ENCODE assay signal across 28 cellular contexts in the genomic region with DNA sequence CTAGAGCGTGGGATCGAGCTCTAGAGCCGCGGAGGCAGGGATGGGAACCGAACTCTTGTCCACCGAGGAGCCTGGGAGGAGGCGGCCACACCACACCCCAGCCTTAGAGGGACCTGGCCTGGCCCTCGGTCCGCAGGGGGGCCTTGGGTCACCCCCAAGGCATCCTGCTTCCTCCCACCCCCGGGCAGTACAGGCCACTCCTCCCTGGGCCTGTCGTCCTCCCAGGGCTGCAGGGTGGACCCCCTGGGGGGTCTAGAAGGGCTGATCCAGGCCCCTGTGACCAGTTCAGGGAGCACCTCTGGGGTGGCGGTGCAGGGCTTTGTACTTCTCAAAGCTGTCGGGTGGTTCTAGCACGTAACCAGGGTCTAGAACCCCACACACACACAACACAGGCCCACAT.
DNase-seq lines count a peak whose midpoint lies in the region; ATAC-seq and TF ChIP-seq lines count a peak whose summit lies in the region.
"Had no signal": no experiment of that assay in that cellular context is flagged by ENCODE, and none has a peak within 500 bp of the region (broad histone marks: within the 10 kb centered on the region; RNA-seq: fewer than 3 reads in every experiment).

No MANE protein-coding gene starts in this region.

- no peak overlapping the region for H2BK120ac ChIP-seq in neuronal stem cell (ENCODE audit: low read depth, low read length)

- BruUV-seq in Calu3 (replicated peaks; lab: Mats Ljungman, UMichigan) = no TSS peak

- H3K4me3 Mint-ChIP-seq in activated naive CD4-positive, alpha-beta T cell treated with anti-CD3 and anti-CD28 coated beads, Interleukin-2, amount 10 ng/mL, durations not matched to agents 7 days and 5 days = no peak overlapping the region
- H3K4me3 Mint-ChIP-seq in Calu3 (ENCODE audit: low read depth, unreplicated experiment) = no peak overlapping the region
- H3K4me3 Mint-ChIP-seq: B cell; CD14-positive monocyte; CD4-positive, alpha-beta memory T cell; CD4-positive, alpha-beta T cell; CD4-positive, CD25-positive, alpha-beta regulatory T cell; CD8-positive, alpha-beta memory T cell; CD8-positive, alpha-beta T cell had no signal

- intact Hi-C loops in right cardiac atrium (cut with DNase I) (loop anchor here (5.0 to 10.0 kb wide), 3 partner anchors 114 to 256 kb away; partner anchors contain the start of gene P2RX2 (in 1 of the 4)), Right ventricle myocardium inferior (cut with DNase I) (no loop called here), Calu3 (cut with micrococcal nuclease; ENCODE audit: unreplicated experiment) (no loop called here)

- peaks cover 5% of the 10 kb centered on the region for H3K79me1 ChIP-seq in neuronal stem cell (ENCODE audit: low read depth, low read length)

- ATAC-seq in right cardiac atrium = no peak
- ATAC-seq in Right ventricle myocardium inferior = no peak
- ATAC-seq: A549; CD8-positive, alpha-beta T cell had no signal

- peaks cover 3% of the 10 kb centered on the region for H3K4me1 Mint-ChIP-seq in activated naive CD4-positive, alpha-beta T cell treated with anti-CD3 and anti-CD28 coated beads, Interleukin-2, amount 10 ng/mL, durations not matched to agents 7 days and 5 days
- no peaks in the 10 kb centered on the region for H3K4me1 Mint-ChIP-seq in Calu3 (ENCODE audit: low read depth, unreplicated experiment)
- H3K4me1 Mint-ChIP-seq: CD14-positive monocyte had no signal

- no peaks in the 10 kb centered on the region for H3K9me3 ChIP-seq in right cardiac atrium (ENCODE audit: control insufficient read depth, low read length)
- no peaks in the 10 kb centered on the region for H3K9me3 ChIP-seq in HEK293 (ENCODE audit: control insufficient read depth, insufficient read depth, low read depth, low read length)
- H3K9me3 ChIP-seq in neuronal stem cell (replicated peaks in 1 of 2; ENCODE audit: control insufficient read depth in 2 of 2, insufficient read depth in 1 of 2, low read depth in 1 of 2, low read length in 2 of 2) = peaks cover 0 to 2% of the 10 kb centered on the region in 2 donors
- H3K9me3 ChIP-seq: A549; BE2C; BLaER1; BLaER1 treated with 17β-estradiol and CSF1 and Interleukin-3, amounts not matched to agents 10 nM and 100 nM; Caco-2 had no signal

- TF ChIP-seq CTCF in HEK293 (tag by site-specific recombination; IDR thresholded peaks at IDR 0.05) (no peak), Calu3 (IDR thresholded peaks at IDR 0.05; ENCODE audit: unreplicated experiment) (no peak)

- CTCF ChIA-PET in HEK293 (lab: Yijun Ruan, JAX) (no interaction called here), Calu3 (lab: Charles Lee) (interaction anchor here (1.3 to 1.9 kb wide), 2 partner anchors 150 to 204 kb away, joined by 3 to 4 read pairs; no protein-coding TSS in a partner anchor)
- CTCF ChIA-PET in activated naive CD4-positive, alpha-beta T cell treated with anti-CD3 and anti-CD28 coated beads, Interleukin-2, amount 10 ng/mL, durations not matched to agents 7 days and 5 days (lab: Charles Lee) = no interaction called here

- 82% methylated on average over 14 of the region's 14 CpGs for WGBS in right cardiac atrium
- WGBS in neuronal stem cell (ENCODE audit: extremely low coverage in 2 of 2, insufficient read length in 2 of 2, insufficient replicate concordance in 1 of 2), 2 donors = no CpG with 5 or more reads among the region's 14 CpGs

- no peak overlapping the region for H4K8ac ChIP-seq in neuronal stem cell (ENCODE audit: low read depth, low read length)

- no peak overlapping the region for H2AFZ ChIP-seq in neuronal stem cell (ENCODE audit: low read length)

- H3K14ac ChIP-seq in neuronal stem cell (ENCODE audit: low read length) = peak overlapping the region; percentile 63

- no peak overlapping the region for H3K27ac Mint-ChIP-seq in activated naive CD4-positive, alpha-beta T cell treated with anti-CD3 and anti-CD28 coated beads, Interleukin-2, amount 10 ng/mL, durations not matched to agents 7 days and 5 days
- no peak overlapping the region for H3K27ac Mint-ChIP-seq in Calu3 (ENCODE audit: unreplicated experiment)
- H3K27ac Mint-ChIP-seq: B cell; CD4-positive, alpha-beta T cell; CD8-positive, alpha-beta T cell had no signal

- H3K27ac ChIP-seq in right cardiac atrium (ENCODE audit: low read length) (no peak overlapping the region), HEK293 (ENCODE audit: extremely low read depth, low read depth, low read length) (no peak overlapping the region), neuronal stem cell (replicated peaks; ENCODE audit: low read length) (no peak overlapping the region)
- H3K27ac ChIP-seq: 22Rv1; A549; BLaER1; BLaER1 treated with 17β-estradiol and CSF1 and Interleukin-3, amounts not matched to agents 10 nM and 100 nM; C4-2B had no signal

- H3K27me3 ChIP-seq in right cardiac atrium (ENCODE audit: control insufficient read depth, insufficient read depth) (no peaks in the 10 kb centered on the region), neuronal stem cell (ENCODE audit: control insufficient read depth in 3 of 3, insufficient read depth in 3 of 3, low read depth in 1 of 3, low read length in 3 of 3) (peaks cover 0 to 37% (median 0%) of the 10 kb centered on the region in 3 experiments)

- POLR2A ChIA-PET in HEK293 (lab: Yijun Ruan, JAX) = no interaction called here

- H3K4ac ChIP-seq in neuronal stem cell (ENCODE audit: low read length) = no peak overlapping the region

- no peak overlapping the region for H3K9ac ChIP-seq in neuronal stem cell (ENCODE audit: low read depth, low read length, poor library complexity)
- H3K9ac ChIP-seq: BLaER1; BLaER1 treated with 17β-estradiol and CSF1 and Interleukin-3, amounts not matched to agents 10 nM and 100 nM had no signal

- peak overlapping the region; percentile 86 for H2AK5ac ChIP-seq in neuronal stem cell (ENCODE audit: low read depth, low read length)

- no peaks in the 10 kb centered on the region for H3K36me3 Mint-ChIP-seq in activated naive CD4-positive, alpha-beta T cell treated with anti-CD3 and anti-CD28 coated beads, Interleukin-2, amount 10 ng/mL, durations not matched to agents 7 days and 5 days
- H3K36me3 Mint-ChIP-seq in Calu3 (ENCODE audit: insufficient read depth, unreplicated experiment) = peaks cover 12% of the 10 kb centered on the region
- H3K36me3 Mint-ChIP-seq: CD14-positive monocyte; CD4-positive, alpha-beta memory T cell; CD4-positive, CD25-positive, alpha-beta regulatory T cell; CD8-positive, alpha-beta memory T cell; CD8-positive, alpha-beta T cell had no signal

- peak in 2 of 3 donors; percentile 14 to 38 for DNase-seq in right cardiac atrium
- no peak for DNase-seq in Right ventricle myocardium inferior (ENCODE audit: missing footprints)
- DNase-seq in neuronal stem cell (ENCODE audit: low spot score) = no peak
- DNase-seq in activated naive CD4-positive, alpha-beta T cell treated with anti-CD3 and anti-CD28 coated beads, Interleukin-2, amount 10 ng/mL, durations not matched to agents 7 days and 5 days = no peak
- DNase-seq in Calu3 = no peak
- DNase-seq: 8988T; ACHN; AML-193; BE2C; C1 segment of cervical spinal cord; Caco-2; CD4-positive, alpha-beta memory T cell; CD4-positive, alpha-beta T cell; CD4-positive, CD25-positive, alpha-beta regulatory T cell; CD8-positive, alpha-beta memory T cell; CD8-positive, alpha-beta T cell; COR-L47; DMS 273 treated with DMSO at 0.1 percent for 48 hours; DND-41; EL had no signal

- H3K4me2 ChIP-seq in neuronal stem cell (ENCODE audit: insufficient read depth, low read length, poor library complexity, severe bottlenecking) = no peak overlapping the region
- H3K4me2 ChIP-seq: A549; BLaER1; BLaER1 treated with 17β-estradiol and CSF1 and Interleukin-3, amounts not matched to agents 10 nM and 100 nM had no signal

- H3K18ac ChIP-seq in neuronal stem cell (ENCODE audit: low read length) = no peak overlapping the region

- peak overlapping the region; percentile 41 for H2BK12ac ChIP-seq in neuronal stem cell (ENCODE audit: low read length)

- H3K36me3 ChIP-seq in HEK293 (ENCODE audit: control insufficient read depth in 2 of 2, insufficient read depth in 1 of 2, low read length in 2 of 2) = no peaks in the 10 kb centered on the region
- H3K36me3 ChIP-seq in neuronal stem cell (replicated peaks in 1 of 2; ENCODE audit: control insufficient read depth in 2 of 2, insufficient read depth in 2 of 2, low read length in 2 of 2) = no peaks in the 10 kb centered on the region
- H3K36me3 ChIP-seq: BE2C; BLaER1; BLaER1 treated with 17β-estradiol and CSF1 and Interleukin-3, amounts not matched to agents 10 nM and 100 nM had no signal

- peak overlapping the region; percentile 39 for H2BK5ac ChIP-seq in neuronal stem cell (ENCODE audit: low read length)

- no peak overlapping the region for H4K91ac ChIP-seq in neuronal stem cell (ENCODE audit: low read depth, low read length, poor library complexity)

- no peak overlapping the region for H2BK15ac ChIP-seq in neuronal stem cell (ENCODE audit: low read length)

- H3K27me3 Mint-ChIP-seq in activated naive CD4-positive, alpha-beta T cell treated with anti-CD3 and anti-CD28 coated beads, Interleukin-2, amount 10 ng/mL, durations not matched to agents 7 days and 5 days = peaks cover 3% of the 10 kb centered on the region
- peaks cover 54% of the 10 kb centered on the region for H3K27me3 Mint-ChIP-seq in Calu3 (ENCODE audit: unreplicated experiment)
- H3K27me3 Mint-ChIP-seq: B cell; CD4-positive, alpha-beta memory T cell; CD4-positive, alpha-beta T cell had no signal

- no peaks in the 10 kb centered on the region for H3K4me1 ChIP-seq in right cardiac atrium (ENCODE audit: control insufficient read depth, insufficient read depth, low read length)
- H3K4me1 ChIP-seq in HEK293 (ENCODE audit: control insufficient read depth, insufficient read depth, low read length) = no peaks in the 10 kb centered on the region
- H3K4me1 ChIP-seq in neuronal stem cell (ENCODE audit: control insufficient read depth in 2 of 2, insufficient read depth in 1 of 2, low read depth in 1 of 2, low read length in 2 of 2) = peaks cover 3 to 4% of the 10 kb centered on the region in 2 donors
- H3K4me1 ChIP-seq: BE2C had no signal

- H3K4me3 ChIP-seq in right cardiac atrium (ENCODE audit: low read length) (no peak overlapping the region), HEK293 (ENCODE audit: low read depth, low read length) (no peak overlapping the region), neuronal stem cell (ENCODE audit: low read length in 2 of 2) (no peak overlapping the region)
- H3K4me3 ChIP-seq: A549; BLaER1; BLaER1 treated with 17β-estradiol and CSF1 and Interleukin-3, amounts not matched to agents 10 nM and 100 nM had no signal

- H3K9me3 Mint-ChIP-seq in activated naive CD4-positive, alpha-beta T cell treated with anti-CD3 and anti-CD28 coated beads, Interleukin-2, amount 10 ng/mL, durations not matched to agents 7 days and 5 days = peaks cover 5% of the 10 kb centered on the region
- H3K9me3 Mint-ChIP-seq in Calu3 (ENCODE audit: low read depth, unreplicated experiment) = no peaks in the 10 kb centered on the region
- H3K9me3 Mint-ChIP-seq: CD4-positive, alpha-beta memory T cell; CD4-positive, alpha-beta T cell; CD4-positive, CD25-positive, alpha-beta regulatory T cell; CD8-positive, alpha-beta memory T cell; CD8-positive, alpha-beta T cell had no signal

- H3K23ac ChIP-seq in neuronal stem cell (ENCODE audit: low read depth, low read length, poor library complexity) = peak overlapping the region; percentile 75

TF ChIP-seq in HEK293, 187 proteins besides CTCF, POLR2A, EP300 and RAD21 (continues in another document):
- peak; percentile 53 for TF ChIP-seq GLIS2 (tag by site-specific recombination; IDR thresholded peaks at IDR 0.05)
- no peak for TF ChIP-seq RBAK (tag by site-specific recombination; IDR thresholded peaks at IDR 0.05)

Comparison
In these comparisons a context has a peak if more than half of its experiments do, and no peak if none do; other contexts are left out.
1. DNase-seq: peak in right cardiac atrium (2 of 3); none in Right ventricle myocardium inferior (single experiment), neuronal stem cell (single experiment), activated naive CD4-positive, alpha-beta T cell treated with anti-CD3 and anti-CD28 coated beads, Interleukin-2, amount 10 ng/mL, durations not matched to agents 7 days and 5 days (single experiment) and Calu3 (single experiment).
2. intact Hi-C loops: an anchor here in right cardiac atrium (5.0 to 10.0 kb wide); none called in Right ventricle myocardium inferior and Calu3.